18 cellular contexts compared by ENCODE assay signal in genomic region chr12:117538032-117538690, GRCh38.
DNase-seq lines count a peak whose midpoint lies in the region; TF ChIP-seq lines count a peak whose summit lies in the region.
"Had no signal": no experiment of that assay in that cellular context is flagged by ENCODE, and none has a peak within 500 bp of the region (broad histone marks: within the 10 kb centered on the region; RNA-seq: fewer than 3 reads in every experiment).

No MANE protein-coding gene starts in this region.

- peaks cover 21% of the 10 kb centered on the region for H3K9me3 Mint-ChIP-seq in endodermal cell
- H3K9me3 Mint-ChIP-seq: H9 had no signal

- WGBS in endodermal cell (ENCODE audit: insufficient coverage in 1 of 2, insufficient read length in 1 of 2), 2 experiments, result 94 to 100% methylated on average over 1 to 8 of the region's 8 CpGs
- 80 to 86% methylated on average over 8 of the region's 8 CpGs for WGBS in thyroid gland, 2 donors

- H3K27me3 Mint-ChIP-seq in endodermal cell (ENCODE audit: insufficient read depth), result no peaks in the 10 kb centered on the region
- H3K27me3 Mint-ChIP-seq: CD4-positive, CD25-positive, alpha-beta regulatory T cell had no signal

- DNase-seq in A172 (ENCODE audit: low spot score) (peak; percentile 18), M059J (ENCODE audit: low read depth) (peak; percentile 49), endodermal cell (peak; percentile 45), thyroid gland (peak; percentile 62 to 68), hepatic stellate cell (ENCODE audit: low spot score) (no peak)
- DNase-seq in stimulated activated naive CD4-positive, alpha-beta T cell treated with Interleukin-2 at 50 U/mL for 16 hours (lab: John Stamatoyannopoulos, UW), result no peak
- no peak for DNase-seq in stimulated activated CD4-positive, alpha-beta T cell treated with anti-CD3 and anti-CD28 coated beads, Interleukin-2, amount 100 ng/mL, for 48 hours
- DNase-seq: C1 segment of cervical spinal cord; Caco-2; CD4-positive, CD25-positive, alpha-beta regulatory T cell; DMS153; DMS79; GF-D8; H9; IMR-90 had no signal

- no peak overlapping the region for H3K27ac Mint-ChIP-seq in endodermal cell
- H3K27ac Mint-ChIP-seq: B cell; CD4-positive, CD25-positive, alpha-beta regulatory T cell; H9 had no signal

- no peaks in the 10 kb centered on the region for H3K36me3 Mint-ChIP-seq in endodermal cell (ENCODE audit: low read depth)
- H3K36me3 Mint-ChIP-seq: CD4-positive, CD25-positive, alpha-beta regulatory T cell had no signal

- intact Hi-C loops in thyroid gland (cut with DNase I), result no loop called here

- no peak overlapping the region for H3K4me3 Mint-ChIP-seq in endodermal cell
- H3K4me3 Mint-ChIP-seq: B cell; CD4-positive, CD25-positive, alpha-beta regulatory T cell; H9 had no signal

- no peak overlapping the region for H3K9ac ChIP-seq in endodermal cell (ENCODE audit: extremely low read depth, low read length, poor library complexity, severe bottlenecking)

- no peaks in the 10 kb centered on the region for H3K4me1 ChIP-seq in endodermal cell (ENCODE audit: control insufficient read depth, insufficient read depth, low read length)
- H3K4me1 ChIP-seq in thyroid gland, result peaks cover 3 to 29% of the 10 kb centered on the region in 2 donors
- H3K4me1 ChIP-seq: Caco-2 had no signal

- H3K27me3 ChIP-seq in endodermal cell (ENCODE audit: control insufficient read depth, insufficient read depth, low read length, poor library complexity, severe bottlenecking) (no peaks in the 10 kb centered on the region), thyroid gland (no peaks in the 10 kb centered on the region)

- H3K27ac ChIP-seq in endodermal cell (ENCODE audit: low read depth, low read length), result no peak overlapping the region
- no peak overlapping the region for H3K27ac ChIP-seq in thyroid gland
- H3K27ac ChIP-seq: 22Rv1 had no signal

- TF ChIP-seq CTCF in endodermal cell (conservative IDR thresholded peaks at IDR 0.05) (no peak), thyroid gland (IDR thresholded peaks at IDR 0.05) (no peak)

- H3K4me1 Mint-ChIP-seq in endodermal cell, result no peaks in the 10 kb centered on the region
- H3K4me1 Mint-ChIP-seq: B cell; CD4-positive, CD25-positive, alpha-beta regulatory T cell had no signal

- H3K36me3 ChIP-seq in endodermal cell (ENCODE audit: control insufficient read depth, insufficient read depth, low read length) (no peaks in the 10 kb centered on the region), thyroid gland (no peaks in the 10 kb centered on the region)

- TF ChIP-seq POLR2A in thyroid gland (IDR thresholded peaks at IDR 0.05), result no peak

- H3K9me3 ChIP-seq in endodermal cell (ENCODE audit: control insufficient read depth, low read length) (peaks cover 16% of the 10 kb centered on the region), thyroid gland (no peaks in the 10 kb centered on the region)
- H3K9me3 ChIP-seq: Caco-2 had no signal

- no peak overlapping the region for H3K4me3 ChIP-seq in endodermal cell (ENCODE audit: low read length)
- H3K4me3 ChIP-seq in thyroid gland (replicated peaks in 1 of 3), result no peak overlapping the region
- H3K4me3 ChIP-seq: K562 had no signal

Comparison
In these comparisons a context has a peak if more than half of its experiments do, and no peak if none do; other contexts are left out.
1. DNase-seq: peak in A172 (single experiment), M059J (single experiment), endodermal cell (single experiment) and thyroid gland (2 of 2); none in hepatic stellate cell (single experiment), stimulated activated naive CD4-positive, alpha-beta T cell treated with Interleukin-2 at 50 U/mL for 16 hours (single experiment) and stimulated activated CD4-positive, alpha-beta T cell treated with anti-CD3 and anti-CD28 coated beads, Interleukin-2, amount 100 ng/mL, for 48 hours (0 of 2).